ENCODE assay signal across 9 cellular contexts in the genomic region with DNA sequence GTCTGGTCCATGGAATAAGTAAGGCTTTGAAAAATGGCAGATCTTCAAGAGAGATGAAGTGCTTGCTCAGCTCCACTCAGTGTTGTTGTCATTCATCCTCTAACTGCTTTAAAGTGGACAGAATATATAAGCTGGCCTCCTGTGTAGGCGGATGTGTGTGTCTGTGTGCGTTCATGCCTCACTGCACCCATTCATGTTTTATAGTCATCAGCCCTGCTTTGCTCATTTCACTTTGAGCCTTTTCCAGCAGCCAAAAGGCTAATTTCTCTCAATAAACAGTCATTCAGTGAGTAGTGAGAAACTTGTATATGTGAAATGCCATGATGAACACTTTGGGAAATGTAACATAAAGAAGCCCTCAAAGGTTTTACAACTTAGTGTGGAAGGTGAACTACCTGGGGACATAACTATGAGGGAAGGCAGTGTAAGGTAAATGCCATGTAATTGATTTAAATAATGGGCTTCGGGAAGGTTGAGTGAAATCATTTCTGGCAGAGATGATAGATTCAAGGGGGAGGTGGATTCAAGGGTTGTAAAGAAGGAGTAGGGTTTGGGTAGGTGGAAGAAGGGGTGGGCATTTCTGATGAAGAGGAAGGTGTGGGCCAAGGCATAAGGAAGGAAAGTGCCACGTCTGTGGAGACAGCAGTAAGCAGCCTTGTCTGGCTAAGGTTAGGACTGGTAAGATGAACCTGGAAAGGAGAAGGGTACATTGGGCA. TPM values are rescaled to one million over a fixed set of nuclear protein-coding genes. Genes with fewer than 3 reads are reported as not detected.
DNase-seq lines count a peak whose midpoint lies in the region; ATAC-seq and TF ChIP-seq lines count a peak whose summit lies in the region.
"Had no signal": no experiment of that assay in that cellular context is flagged by ENCODE, and none has a peak within 500 bp of the region (broad histone marks: within the 10 kb centered on the region; RNA-seq: fewer than 3 reads in every experiment).

No MANE protein-coding gene starts in this region.

- H3K36me3 Mint-ChIP-seq in activated CD4-positive, alpha-beta memory T cell treated with anti-CD3 and anti-CD28 coated beads for 36 hours = no peaks in the 10 kb centered on the region

- POLR2A ChIA-PET in activated CD4-positive, alpha-beta memory T cell treated with anti-CD3 and anti-CD28 coated beads for 36 hours (lab: Charles Lee) = no interaction called here

- intact Hi-C loops in activated CD4-positive, alpha-beta memory T cell treated with anti-CD3 and anti-CD28 coated beads for 36 hours (cut with micrococcal nuclease) = no loop called here
- intact Hi-C loops in lower lobe of right lung (cut with DNase I) = no loop called here

- H3K9me3 ChIP-seq in lower lobe of right lung = no peaks in the 10 kb centered on the region

- no peaks in the 10 kb centered on the region for H3K4me1 Mint-ChIP-seq in activated CD4-positive, alpha-beta memory T cell treated with anti-CD3 and anti-CD28 coated beads for 36 hours (ENCODE audit: low read depth)

- H3K4me1 ChIP-seq in lower lobe of right lung = peaks cover 8% of the 10 kb centered on the region

- H3K4me3 Mint-ChIP-seq in activated CD4-positive, alpha-beta memory T cell treated with anti-CD3 and anti-CD28 coated beads for 36 hours = no peak overlapping the region
- H3K4me3 Mint-ChIP-seq: activated B cell treated with CpG ODN at 0.5 μM for 24 hours had no signal

- H3K9me3 Mint-ChIP-seq in activated CD4-positive, alpha-beta memory T cell treated with anti-CD3 and anti-CD28 coated beads for 36 hours = no peaks in the 10 kb centered on the region
- H3K9me3 Mint-ChIP-seq: activated B cell treated with CpG ODN at 0.5 μM for 24 hours had no signal

- H3K36me3 ChIP-seq in lower lobe of right lung = no peaks in the 10 kb centered on the region

- peak; percentile 97 for ATAC-seq in GM19328 (IDR thresholded peaks at IDR 0.05; ENCODE audit: unreplicated experiment)
- peak; percentile 99 for ATAC-seq in HG03060 (IDR thresholded peaks at IDR 0.05; ENCODE audit: low read depth, unreplicated experiment)
- ATAC-seq in lower lobe of right lung = no peak

- H3K27ac Mint-ChIP-seq in activated CD4-positive, alpha-beta memory T cell treated with anti-CD3 and anti-CD28 coated beads for 36 hours = no peak overlapping the region
- H3K27ac Mint-ChIP-seq: activated B cell treated with CpG ODN at 0.5 μM for 24 hours had no signal

- no peak overlapping the region for H3K27ac ChIP-seq in lower lobe of right lung

- DNase-seq in NCI-H2196 treated with DMSO at 0.1 percent for 48 hours (lab: John Stamatoyannopoulos, UW; ENCODE audit: unreplicated experiment) = peak; percentile 85
- peak; percentile 76 for DNase-seq in renal cortical epithelial cell (ENCODE audit: low read depth)
- no peak for DNase-seq in activated CD4-positive, alpha-beta memory T cell treated with anti-CD3 and anti-CD28 coated beads for 36 hours
- DNase-seq in AG08396 (ENCODE audit: low spot score) = no peak
- DNase-seq in NCI-H1694 treated with DMSO at 0.1 percent for 48 hours (lab: John Stamatoyannopoulos, UW) = no peak
- DNase-seq in lower lobe of right lung = no peak
- DNase-seq: activated B cell treated with CpG ODN at 0.5 μM for 24 hours had no signal

- no peaks in the 10 kb centered on the region for H3K27me3 ChIP-seq in lower lobe of right lung (ENCODE audit: low read depth)

- no peak for TF ChIP-seq CTCF in lower lobe of right lung (IDR thresholded peaks at IDR 0.05)

- no peaks in the 10 kb centered on the region for H3K27me3 Mint-ChIP-seq in activated CD4-positive, alpha-beta memory T cell treated with anti-CD3 and anti-CD28 coated beads for 36 hours

- H3K4me3 ChIP-seq in lower lobe of right lung = no peak overlapping the region

- CTCF ChIA-PET in activated CD4-positive, alpha-beta memory T cell treated with anti-CD3 and anti-CD28 coated beads for 36 hours (lab: Charles Lee) = interaction anchor here (0.7 to 0.8 kb wide), 2 partner anchors 10 to 28 kb away, joined by 3 read pairs; no protein-coding TSS in a partner anchor

RNA-seq across cellular contexts. Expression of gene TTC23L, which starts 15.7 kb away (rescaled TPM):
- total RNA-seq in renal cortical epithelial cell (0.65 TPM in 1 of 2 replicates, not detected in the other), lower lobe of right lung (1.3 TPM)
- total RNA-seq in activated CD4-positive, alpha-beta memory T cell treated with anti-CD3 and anti-CD28 coated beads for 36 hours = under 1 TPM in 1 of 2 experiments, not detected in 1; 0.07 TPM
- total RNA-seq: activated B cell treated with CpG ODN at 0.5 μM for 24 hours had no signal

Comparison
In these comparisons a context has a peak if more than half of its experiments do, and no peak if none do; other contexts are left out.
1. ATAC-seq: peak in GM19328 (single experiment) and HG03060 (single experiment); none in lower lobe of right lung (0 of 2).
2. DNase-seq: peak in NCI-H2196 treated with DMSO at 0.1 percent for 48 hours (single experiment) and renal cortical epithelial cell (single experiment); none in activated CD4-positive, alpha-beta memory T cell treated with anti-CD3 and anti-CD28 coated beads for 36 hours (single experiment), AG08396 (single experiment), NCI-H1694 treated with DMSO at 0.1 percent for 48 hours (single experiment) and lower lobe of right lung (single experiment).